ENCODE assay signal across 1 cellular context in genomic region chr11:119481021-119481666, GRCh38.
TF ChIP-seq lines count a peak whose summit lies in the region.

No MANE protein-coding gene starts in this region.

TF ChIP-seq in HepG2, 621 proteins besides CTCF, POLR2A, EP300 and RAD21 (continued from another document):
- no peak; the same call in 1 of the 2 replicates for TF ChIP-seq ZNF280D (CRISPR knock-in tag; IDR thresholded peaks at IDR 0.05)
- peak; percentile 42; the same call in 1 of the 2 replicates for TF ChIP-seq ZNF777 (CRISPR knock-in tag; IDR thresholded peaks at IDR 0.05)
- no peak for TF ChIP-seq GABPA (IDR thresholded peaks at IDR 0.05; ENCODE audit: low read depth, low read length)
- 0 out of 2 replicates have a peak, but pooled peaks have one; percentile 40 for TF ChIP-seq GABPA (CRISPR knock-in tag; IDR thresholded peaks at IDR 0.05; ENCODE audit: low read depth)
- no peak for TF ChIP-seq IRF1 (CRISPR knock-in tag; IDR thresholded peaks at IDR 0.05; ENCODE audit: low read depth)
- TF ChIP-seq ZNF800 (CRISPR knock-in tag; IDR thresholded peaks at IDR 0.05): peak; percentile 82; the same call in 1 of the 2 replicates
- TF ChIP-seq ZBTB44 (CRISPR knock-in tag; IDR thresholded peaks at IDR 0.05): no peak
- TF ChIP-seq ZNF275 (CRISPR knock-in tag; IDR thresholded peaks at IDR 0.05; ENCODE audit: borderline replicate concordance): peak; percentile 64; the same call in 1 of the 2 replicates
- TF ChIP-seq ZNF891 (CRISPR knock-in tag; IDR thresholded peaks at IDR 0.05): 0 out of 2 replicates have a peak, but pooled peaks have one; percentile 35
- no peak for TF ChIP-seq ZFP82 (CRISPR knock-in tag; IDR thresholded peaks at IDR 0.05; ENCODE audit: borderline replicate concordance)
- TF ChIP-seq THRA (CRISPR knock-in tag; IDR thresholded peaks at IDR 0.05; ENCODE audit: borderline replicate concordance): peak; percentile 75
- TF ChIP-seq FOSL2 (CRISPR knock-in tag; IDR thresholded peaks at IDR 0.05): peak; percentile 82
- no peak; the same call in 1 of the 2 replicates for TF ChIP-seq RXRB (CRISPR knock-in tag; IDR thresholded peaks at IDR 0.05; ENCODE audit: borderline replicate concordance)
- TF ChIP-seq HMGXB4 (CRISPR knock-in tag; IDR thresholded peaks at IDR 0.05; ENCODE audit: borderline replicate concordance in 1 of 2, low read depth in 1 of 2): peak; percentile 85 to 89
- TF ChIP-seq ZNF20 (CRISPR knock-in tag; IDR thresholded peaks at IDR 0.05): no peak
- TF ChIP-seq BRF2 (CRISPR knock-in tag; IDR thresholded peaks at IDR 0.05): 0 out of 2 replicates have a peak, but pooled peaks have one; percentile 25
- peak; percentile 37; the same call in 1 of the 2 replicates for TF ChIP-seq BHLHE40 (IDR thresholded peaks at IDR 0.05; ENCODE audit: low read length)
- TF ChIP-seq ZNF773 (CRISPR knock-in tag; IDR thresholded peaks at IDR 0.05; ENCODE audit: borderline replicate concordance): no peak
- peak; percentile 84; the same call in 1 of the 2 replicates for TF ChIP-seq ZNF605 (CRISPR knock-in tag; IDR thresholded peaks at IDR 0.05)
- no peak for TF ChIP-seq HNRNPK (IDR thresholded peaks at IDR 0.05; ENCODE audit: low read depth, low read length, poor library complexity, severe bottlenecking)
- TF ChIP-seq AGO1 (IDR thresholded peaks at IDR 0.05; ENCODE audit: low read depth, low read length, poor library complexity, severe bottlenecking): no peak
- TF ChIP-seq ZNF367 (CRISPR knock-in tag; IDR thresholded peaks at IDR 0.05; ENCODE audit: borderline replicate concordance): no peak
- no peak for TF ChIP-seq KDM6A (CRISPR knock-in tag; IDR thresholded peaks at IDR 0.05; ENCODE audit: low read depth)
- TF ChIP-seq ZBTB38 (CRISPR knock-in tag; IDR thresholded peaks at IDR 0.05): no peak
- no peak for TF ChIP-seq ZNF816 (CRISPR knock-in tag; IDR thresholded peaks at IDR 0.05; ENCODE audit: borderline replicate concordance)
- no peak for TF ChIP-seq ZIK1 (CRISPR knock-in tag; IDR thresholded peaks at IDR 0.05; ENCODE audit: borderline replicate concordance, low read depth)
- peak; percentile 86 for TF ChIP-seq JARID2 (CRISPR knock-in tag; IDR thresholded peaks at IDR 0.05; ENCODE audit: insufficient replicate concordance)
- TF ChIP-seq EHMT2 (IDR thresholded peaks at IDR 0.05; ENCODE audit: borderline replicate concordance, low read depth, low read length): no peak
- TF ChIP-seq DPF2 (CRISPR knock-in tag; IDR thresholded peaks at IDR 0.05; ENCODE audit: borderline replicate concordance, low read depth): peak; percentile 81
- TF ChIP-seq TEAD2 (CRISPR knock-in tag; IDR thresholded peaks at IDR 0.05): no peak
- TF ChIP-seq ERF (CRISPR knock-in tag; IDR thresholded peaks at IDR 0.05): peak; percentile 68
